ENCODE assay signal across 21 cellular contexts in the genomic region with DNA sequence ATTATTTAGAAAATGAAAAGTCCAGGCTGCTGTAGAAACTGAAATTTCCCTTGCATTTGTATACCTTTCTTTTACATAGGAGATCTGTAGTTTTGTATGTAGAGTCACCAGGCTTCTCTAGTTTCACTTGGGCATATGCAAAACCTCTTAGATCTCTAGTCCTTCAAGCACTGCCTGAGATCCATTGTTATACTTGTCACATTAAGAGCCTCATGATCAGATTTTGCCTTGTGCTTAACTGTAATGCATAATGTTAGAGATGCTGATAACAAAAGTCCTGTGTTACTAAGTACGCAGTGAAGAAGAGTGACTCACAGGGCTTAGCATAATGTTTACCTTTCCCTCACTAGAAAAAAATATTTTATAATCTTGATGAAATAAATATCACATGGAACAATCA.
DNase-seq lines count a peak whose midpoint lies in the region; FAIRE-seq lines count a peak whose summit lies in the region.
"Had no signal": no experiment of that assay in that cellular context is flagged by ENCODE, and none has a peak within 500 bp of the region (broad histone marks: within the 10 kb centered on the region; RNA-seq: fewer than 3 reads in every experiment).

No MANE protein-coding gene starts in this region.

- peak; percentile 31 for DNase-seq in NCI-H1105 treated with DMSO at 0.1 percent for 48 hours (lab: John Stamatoyannopoulos, UW)
- no peak for DNase-seq in NCI-H1105 (lab: John Stamatoyannopoulos, UW)
- DNase-seq in NCI-H146 (lab: John Stamatoyannopoulos, UW): peak; percentile 39
- peak; percentile 34 for DNase-seq in NCI-H82 (lab: John Stamatoyannopoulos, UW)
- peak; percentile 22 for DNase-seq in epithelial cell of prostate (ENCODE audit: low read depth, low spot score)
- DNase-seq in frontal cortex (ENCODE audit: low spot score in 2 of 2): no peak
- DNase-seq in kidney tubule cell (ENCODE audit: low spot score): no peak
- DNase-seq in COLO829 (ENCODE audit: low spot score): no peak
- DNase-seq: activated CD8-positive, alpha-beta T cell treated with anti-CD3 and anti-CD28 coated beads for 36 hours; activated T-cell treated with anti-CD3 and anti-CD28 coated beads, Interleukin-2, amount 50 U/mL, for 1 hour; Caco-2; colonic mucosa; endodermal cell; GDM1; heart left ventricle; immature natural killer cell; lower lobe of right lung; SHP77 treated with DMSO at 0.1 percent for 48 hours had no signal

- FAIRE-seq in frontal cortex (lab: Jason Lieb, UNC): no peak
- FAIRE-seq: HepG2 had no signal

- no peak overlapping the region for H3K27ac ChIP-seq in epithelial cell of prostate
- H3K27ac ChIP-seq: 22Rv1, colonic mucosa, heart left ventricle, lower lobe of right lung, neutrophil had no signal

Comparison
In these comparisons a context has a peak if more than half of its experiments do, and no peak if none do; other contexts are left out.
1. DNase-seq: peak in NCI-H1105 treated with DMSO at 0.1 percent for 48 hours (single experiment), NCI-H146 (single experiment), NCI-H82 (single experiment) and epithelial cell of prostate (single experiment); none in NCI-H1105 (single experiment), frontal cortex (0 of 2), kidney tubule cell (single experiment) and COLO829 (single experiment).